21 cellular contexts compared by ENCODE assay signal in the genomic region with DNA sequence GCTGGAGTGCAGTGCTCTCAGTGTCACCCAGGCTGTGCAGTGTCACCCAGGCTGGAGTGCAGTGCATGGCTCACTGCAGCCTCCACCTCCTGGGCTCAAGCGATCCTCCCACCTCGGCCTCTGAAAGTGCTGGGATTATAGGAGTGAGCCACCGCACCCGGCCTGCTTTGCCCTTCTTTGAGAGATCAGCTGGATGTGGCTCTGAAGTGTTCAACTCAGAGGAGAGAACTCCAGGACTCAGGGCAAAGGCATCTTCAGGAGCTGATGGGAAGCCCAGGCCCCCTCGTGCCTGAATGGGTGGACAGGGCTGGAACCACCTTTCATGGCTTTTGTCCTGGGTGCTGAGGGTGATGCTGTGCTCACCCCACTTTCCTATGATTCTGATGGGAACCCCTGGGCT. TPM values are rescaled to one million over a fixed set of nuclear protein-coding genes. Genes with fewer than 3 reads are reported as not detected.
A peak's percentile ranks its signal among the peaks of the same experiment; 100 is the strongest.
DNase-seq lines count a peak whose midpoint lies in the region; ATAC-seq and TF ChIP-seq lines count a peak whose summit lies in the region.
"Had no signal": no experiment of that assay in that cellular context is flagged by ENCODE, and none has a peak within 500 bp of the region (broad histone marks: within the 10 kb centered on the region; RNA-seq: fewer than 3 reads in every experiment).

No MANE protein-coding gene starts in this region.

- H3K4me3 Mint-ChIP-seq in nephron, result peak overlapping the region in 1 of 3 experiments; percentile 23
- H3K4me3 Mint-ChIP-seq: activated B cell treated with CpG ODN at 0.5 μM for 24 hours; CD4-positive, alpha-beta T cell; IgD-negative memory B cell; stimulated activated naive CD8-positive, alpha-beta T cell treated with anti-CD3 and anti-CD28 coated beads, Interleukin-15, amount 100 ng/mL, for 72 hours; T-helper 2 cell treated with Interferon-gamma antibody and Interleukin-4, amounts not matched to agents 5 μg/mL and 100 μg/mL, for 36 hours had no signal

- no peaks in the 10 kb centered on the region for H3K36me3 Mint-ChIP-seq in nephron (ENCODE audit: low read depth)

- ATAC-seq in HG03521 (IDR thresholded peaks at IDR 0.05; ENCODE audit: unreplicated experiment) (no peak), HG03432 (IDR thresholded peaks at IDR 0.05; ENCODE audit: unreplicated experiment) (no peak)
- ATAC-seq: stimulated activated naive CD8-positive, alpha-beta T cell treated with anti-CD3 and anti-CD28 coated beads, Interleukin-15, amount 100 ng/mL, for 72 hours had no signal

- H3K9me3 ChIP-seq in Peyer's patch, result no peaks in the 10 kb centered on the region
- H3K9me3 ChIP-seq in esophagus (ENCODE audit: control insufficient read depth in 2 of 2, insufficient read depth in 1 of 2, low read depth in 1 of 2, low read length in 1 of 2), result no peaks in the 10 kb centered on the region
- no peaks in the 10 kb centered on the region for H3K9me3 ChIP-seq in tibial nerve

- H3K36me3 ChIP-seq in Peyer's patch (no peaks in the 10 kb centered on the region), esophagus (ENCODE audit: control insufficient read depth in 2 of 2, insufficient read depth in 2 of 2, low read length in 1 of 2) (no peaks in the 10 kb centered on the region), tibial nerve (no peaks in the 10 kb centered on the region)

- 85 to 91% methylated on average over 5 of the region's 5 CpGs for WGBS in esophagus, 2 donors
- 94 to 97% methylated on average over 5 of the region's 5 CpGs for WGBS in tibial nerve, 2 donors

- TF ChIP-seq EP300 in tibial nerve (IDR thresholded peaks at IDR 0.05), result no peak

- peak overlapping the region; percentile 94 to 96 (median 95) for H3K27ac Mint-ChIP-seq in nephron
- H3K27ac Mint-ChIP-seq: activated B cell treated with CpG ODN at 0.5 μM for 24 hours; CD4-positive, alpha-beta T cell; IgD-negative memory B cell; stimulated activated naive CD8-positive, alpha-beta T cell treated with anti-CD3 and anti-CD28 coated beads, Interleukin-15, amount 100 ng/mL, for 72 hours; T-helper 2 cell treated with Interferon-gamma antibody and Interleukin-4, amounts not matched to agents 5 μg/mL and 100 μg/mL, for 36 hours had no signal

- H3K4me3 ChIP-seq in Peyer's patch, result no peak overlapping the region
- H3K4me3 ChIP-seq in esophagus (ENCODE audit: low read depth in 1 of 2, low read length in 2 of 2), result no peak overlapping the region
- no peak overlapping the region for H3K4me3 ChIP-seq in tibial nerve
- H3K4me3 ChIP-seq: smooth muscle cell had no signal

- no peak for TF ChIP-seq POLR2A in Peyer's patch (IDR thresholded peaks at IDR 0.05)
- no peak for TF ChIP-seq POLR2A in tibial nerve (IDR thresholded peaks at IDR 0.05)

- no peak for TF ChIP-seq CTCF in Peyer's patch (IDR thresholded peaks at IDR 0.05)
- TF ChIP-seq CTCF in nephron (IDR thresholded peaks at IDR 0.05; ENCODE audit: unreplicated experiment in 3 of 3), result no peak
- TF ChIP-seq CTCF in tibial nerve (IDR thresholded peaks at IDR 0.05), result no peak

- peaks cover 70% of the 10 kb centered on the region for H3K4me1 Mint-ChIP-seq in nephron
- H3K4me1 Mint-ChIP-seq: activated B cell treated with CpG ODN at 0.5 μM for 24 hours; stimulated activated naive CD8-positive, alpha-beta T cell treated with anti-CD3 and anti-CD28 coated beads, Interleukin-15, amount 100 ng/mL, for 72 hours had no signal

- H3K4me1 ChIP-seq in Peyer's patch, result peaks cover 0 to 10% (median 0%) of the 10 kb centered on the region in 4 donors
- peaks cover 0 to 9% of the 10 kb centered on the region in 2 donors for H3K4me1 ChIP-seq in esophagus (ENCODE audit: control insufficient read depth in 2 of 2, insufficient read depth in 2 of 2, low read length in 1 of 2)
- H3K4me1 ChIP-seq in tibial nerve, result peaks cover 0 to 75% (median 18%) of the 10 kb centered on the region in 4 donors

- H3K27ac ChIP-seq in Peyer's patch (peak overlapping the region in 3 of 4 donors; percentile 59 to 70 (median 69)), esophagus (ENCODE audit: low read depth in 2 of 2, low read length in 1 of 2) (peak overlapping the region; percentile 23 to 71), tibial nerve (peak overlapping the region in 3 of 4 donors; percentile 27 to 78 (median 63))

- DNase-seq in Peyer's patch (peak in 1 of 3 donors; percentile 43), tibial nerve (ENCODE audit: low spot score in 2 of 2) (peak in 1 of 2 donors; percentile 9), NCI-H748 treated with DMSO at 0.1 percent for 48 hours (lab: John Stamatoyannopoulos, UW) (no peak), NCI-H2171 treated with DMSO at 0.1 percent for 48 hours (lab: John Stamatoyannopoulos, UW) (no peak)
- DNase-seq: activated B cell treated with CpG ODN at 0.5 μM for 24 hours; activated CD4-positive, alpha-beta T cell treated with anti-CD3 and anti-CD28 coated beads, Interleukin-2, amount 50 U/mL, for 48 hours; activated naive CD4-positive, alpha-beta T cell; activated T-cell treated with anti-CD3 and anti-CD28 coated beads, Interleukin-2, amount 50 U/mL, for 1 hour; amniotic stem cell; CD4-positive, alpha-beta T cell; NCI-H446; NK-92 treated with Interleukin-12 subunit alpha and Interleukin-12 subunit beta, amount 100 ng/mL, for 24 hours; stimulated activated CD4-positive, alpha-beta T cell treated with anti-CD3 and anti-CD28 coated beads, Interleukin-4, amount 100 ng/mL, for 1 hour; stimulated activated naive CD8-positive, alpha-beta T cell treated with anti-CD3 and anti-CD28 coated beads, Interleukin-15, amount 100 ng/mL, for 72 hours had no signal

- H3K27me3 Mint-ChIP-seq in nephron (ENCODE audit: low read depth), result no peaks in the 10 kb centered on the region
- H3K27me3 Mint-ChIP-seq: activated B cell treated with CpG ODN at 0.5 μM for 24 hours; CD4-positive, alpha-beta T cell; stimulated activated naive CD8-positive, alpha-beta T cell treated with anti-CD3 and anti-CD28 coated beads, Interleukin-15, amount 100 ng/mL, for 72 hours had no signal

- H3K27me3 ChIP-seq in Peyer's patch (no peaks in the 10 kb centered on the region), esophagus (ENCODE audit: control insufficient read depth in 1 of 2, insufficient read depth in 2 of 2, low read length in 2 of 2) (no peaks in the 10 kb centered on the region), tibial nerve (no peaks in the 10 kb centered on the region)

- no peaks in the 10 kb centered on the region for H3K9me3 Mint-ChIP-seq in nephron
- H3K9me3 Mint-ChIP-seq: activated B cell treated with CpG ODN at 0.5 μM for 24 hours; CD4-positive, alpha-beta T cell; IgD-negative memory B cell; stimulated activated naive CD8-positive, alpha-beta T cell treated with anti-CD3 and anti-CD28 coated beads, Interleukin-15, amount 100 ng/mL, for 72 hours; T-helper 2 cell treated with Interferon-gamma antibody and Interleukin-4, amounts not matched to agents 5 μg/mL and 100 μg/mL, for 36 hours had no signal

RNA-seq across cellular contexts. Expression of a gene that starts 52.0 kb away (rescaled TPM):
- total RNA-seq in Peyer's patch (10 to 100 TPM; 15.7 to 96.9 (median 49.7) TPM), tibial nerve (10 to 100 TPM in 1 of 4 donors, 1 to 10 TPM in 3; 5.9 to 24.1 (median 7.6) TPM)
- polyA plus RNA-seq in esophagus, result 1 to 10 TPM; 3.0 to 6.9 TPM
- total RNA-seq: CD4-positive, alpha-beta T cell had no signal
